ENCODE assay signal across 1 cellular context in the genomic region with DNA sequence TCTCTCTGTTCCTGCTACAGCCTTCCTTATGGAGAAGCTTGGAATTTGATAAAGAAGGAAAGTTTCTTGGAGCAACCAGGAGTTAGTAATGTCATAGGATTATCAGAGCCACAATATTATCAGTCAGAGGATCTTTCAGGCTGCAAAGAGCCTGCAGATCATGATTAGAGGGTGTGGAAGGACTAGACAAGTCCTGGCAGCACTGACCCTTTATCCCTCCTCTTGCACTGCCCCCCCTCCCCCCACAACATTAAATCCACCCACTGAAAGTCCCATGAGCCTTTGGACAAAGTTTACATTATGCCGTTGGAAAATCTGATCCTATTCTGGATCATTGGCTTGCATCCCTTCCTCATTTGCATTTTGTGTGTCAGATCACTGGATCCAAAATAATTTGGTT.
A peak's percentile ranks its signal among the peaks of the same experiment; 100 is the strongest.
TF ChIP-seq lines count a peak whose summit lies in the region.

No MANE protein-coding gene starts in this region.

TF ChIP-seq in HEK293, 187 proteins besides CTCF, POLR2A, EP300 and RAD21 (continued from another document):
- TF ChIP-seq ZNF585B (tag by site-specific recombination; IDR thresholded peaks at IDR 0.05): no peak
- peak; percentile 36; the same call in 1 of the 2 replicates for TF ChIP-seq ZBTB17 (tag by site-specific recombination; IDR thresholded peaks at IDR 0.05)
- TF ChIP-seq SP7 (tag by site-specific recombination; IDR thresholded peaks at IDR 0.05): peak; percentile 20; the same call in 1 of the 2 replicates
- TF ChIP-seq PRDM10 (tag by site-specific recombination; IDR thresholded peaks at IDR 0.05): peak; percentile 38
- TF ChIP-seq ZIC2 (tag by site-specific recombination; IDR thresholded peaks at IDR 0.05): no peak
- TF ChIP-seq ZNF292 (tag by site-specific recombination; IDR thresholded peaks at IDR 0.05; ENCODE audit: borderline replicate concordance, low read depth): no peak
- TF ChIP-seq GLIS2 (tag by site-specific recombination; IDR thresholded peaks at IDR 0.05): no peak
- TF ChIP-seq, protein P1, sequence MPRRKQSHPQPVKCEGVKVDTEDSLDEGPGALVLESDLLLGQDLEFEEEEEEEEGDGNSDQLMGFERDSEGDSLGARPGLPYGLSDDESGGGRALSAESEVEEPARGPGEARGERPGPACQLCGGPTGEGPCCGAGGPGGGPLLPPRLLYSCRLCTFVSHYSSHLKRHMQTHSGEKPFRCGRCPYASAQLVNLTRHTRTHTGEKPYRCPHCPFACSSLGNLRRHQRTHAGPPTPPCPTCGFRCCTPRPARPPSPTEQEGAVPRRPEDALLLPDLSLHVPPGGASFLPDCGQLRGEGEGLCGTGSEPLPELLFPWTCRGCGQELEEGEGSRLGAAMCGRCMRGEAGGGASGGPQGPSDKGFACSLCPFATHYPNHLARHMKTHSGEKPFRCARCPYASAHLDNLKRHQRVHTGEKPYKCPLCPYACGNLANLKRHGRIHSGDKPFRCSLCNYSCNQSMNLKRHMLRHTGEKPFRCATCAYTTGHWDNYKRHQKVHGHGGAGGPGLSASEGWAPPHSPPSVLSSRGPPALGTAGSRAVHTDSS (tag by site-specific recombination; IDR thresholded peaks at IDR 0.05): no peak
- TF ChIP-seq ZNF514 (tag by site-specific recombination; IDR thresholded peaks at IDR 0.05): no peak
- peak; percentile 65 for TF ChIP-seq ZFHX2 (tag by site-specific recombination; conservative IDR thresholded peaks at IDR 0.05)
- peak; percentile 68; the same call in 1 of the 2 replicates for TF ChIP-seq SP3 (tag by site-specific recombination; IDR thresholded peaks at IDR 0.05)
- 0 out of 2 replicates have a peak, but pooled peaks have one; percentile 5 for TF ChIP-seq GFI1B (tag by site-specific recombination; IDR thresholded peaks at IDR 0.05)
- peak; percentile 69 for TF ChIP-seq EGR2 (tag by site-specific recombination; IDR thresholded peaks at IDR 0.05; ENCODE audit: low read depth)
- no peak for TF ChIP-seq ZNF404 (tag by site-specific recombination; IDR thresholded peaks at IDR 0.05)
